31 cellular contexts compared by ENCODE assay signal in the genomic region with DNA sequence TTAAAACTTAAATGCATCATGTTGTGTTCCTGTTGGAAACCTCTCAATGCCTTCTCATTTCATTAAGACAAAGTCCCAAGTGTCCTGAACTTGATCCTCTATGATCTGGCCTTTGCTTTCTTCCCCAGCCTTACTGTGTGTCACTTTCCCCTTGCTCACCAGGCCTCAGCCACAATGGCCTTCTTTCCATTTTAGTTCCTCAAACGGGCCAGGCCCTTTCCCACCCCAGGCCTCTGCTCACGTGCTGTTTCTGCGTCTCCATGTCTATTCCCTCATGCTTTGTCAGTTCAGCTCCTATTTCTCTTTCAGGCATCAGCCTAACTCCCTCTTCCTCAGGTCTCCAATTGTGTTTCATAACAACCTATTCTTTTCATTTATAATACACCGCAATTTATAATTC. TPM values are rescaled to one million over a fixed set of nuclear protein-coding genes. Genes with fewer than 3 reads are reported as not detected.
DNase-seq lines count a peak whose midpoint lies in the region; ATAC-seq and TF ChIP-seq lines count a peak whose summit lies in the region.
"Had no signal": no experiment of that assay in that cellular context is flagged by ENCODE, and none has a peak within 500 bp of the region (broad histone marks: within the 10 kb centered on the region; RNA-seq: fewer than 3 reads in every experiment).

No MANE protein-coding gene starts in this region.

- no peak for ATAC-seq in memory B cell (ENCODE audit: low read depth)
- no peak for ATAC-seq in mucosa of descending colon
- no peak for ATAC-seq in GM21619 (IDR thresholded peaks at IDR 0.05; ENCODE audit: unreplicated experiment)
- ATAC-seq: activated CD8-positive, alpha-beta memory T cell treated with anti-CD3 and anti-CD28 coated beads, Interleukin-2, amount 10 ng/mL, durations not matched to agents 7 days and 5 days; activated T-cell treated with anti-CD3 and anti-CD28 coated beads, Interleukin-2, amount 50 U/mL, for 4 hours; left colon had no signal

- H3K4me3 ChIP-seq in mucosa of descending colon: no peak overlapping the region
- H3K4me3 ChIP-seq: ascending aorta, BLaER1, colonic mucosa, sigmoid colon, thyroid gland had no signal

- H3K27me3 Mint-ChIP-seq in memory B cell: no peaks in the 10 kb centered on the region
- H3K27me3 Mint-ChIP-seq: activated CD8-positive, alpha-beta memory T cell treated with anti-CD3 and anti-CD28 coated beads, Interleukin-2, amount 10 ng/mL, durations not matched to agents 7 days and 5 days; activated naive CD8-positive, alpha-beta T cell treated with anti-CD3 and anti-CD28 coated beads for 36 hours had no signal

- H3K4me1 Mint-ChIP-seq in memory B cell: peaks cover 5% of the 10 kb centered on the region
- H3K4me1 Mint-ChIP-seq: immature natural killer cell had no signal

- intact Hi-C loops in mucosa of descending colon (cut with DNase I, micrococcal nuclease): no loop called here

- H3K4me1 ChIP-seq in mucosa of descending colon (ENCODE audit: low read depth): no peaks in the 10 kb centered on the region
- H3K4me1 ChIP-seq: ascending aorta, BLaER1, colonic mucosa, parathyroid adenoma, sigmoid colon, thyroid gland had no signal

- H3K9me3 Mint-ChIP-seq in memory B cell: peaks cover 3% of the 10 kb centered on the region
- H3K9me3 Mint-ChIP-seq: activated T-cell treated with anti-CD3 and anti-CD28 coated beads, Interleukin-2, amount 50 U/mL, for 4 hours had no signal

- H3K4me3 Mint-ChIP-seq in memory B cell: no peak overlapping the region
- H3K4me3 Mint-ChIP-seq: activated CD8-positive, alpha-beta memory T cell treated with anti-CD3 and anti-CD28 coated beads, Interleukin-2, amount 10 ng/mL, durations not matched to agents 7 days and 5 days; activated naive CD8-positive, alpha-beta T cell treated with anti-CD3 and anti-CD28 coated beads for 36 hours; activated T-cell treated with anti-CD3 and anti-CD28 coated beads, Interleukin-2, amount 50 U/mL, for 4 hours; immature natural killer cell had no signal

- no peaks in the 10 kb centered on the region for H3K36me3 ChIP-seq in mucosa of descending colon (ENCODE audit: low read depth)
- H3K36me3 ChIP-seq: ascending aorta, BLaER1, colonic mucosa, sigmoid colon, thyroid gland had no signal

- peaks cover 3% of the 10 kb centered on the region for H3K36me3 Mint-ChIP-seq in memory B cell
- H3K36me3 Mint-ChIP-seq: activated naive CD8-positive, alpha-beta T cell treated with anti-CD3 and anti-CD28 coated beads for 36 hours; immature natural killer cell had no signal

- no peaks in the 10 kb centered on the region for H3K9me3 ChIP-seq in mucosa of descending colon
- H3K9me3 ChIP-seq: ascending aorta, BLaER1, colonic mucosa, sigmoid colon, thyroid gland had no signal

- peak overlapping the region; percentile 3 for H3K27ac Mint-ChIP-seq in memory B cell
- H3K27ac Mint-ChIP-seq: activated CD8-positive, alpha-beta memory T cell treated with anti-CD3 and anti-CD28 coated beads, Interleukin-2, amount 10 ng/mL, durations not matched to agents 7 days and 5 days; activated naive CD8-positive, alpha-beta T cell treated with anti-CD3 and anti-CD28 coated beads for 36 hours had no signal

- DNase-seq in CD1c-positive myeloid dendritic cell (ENCODE audit: extremely low spot score) (peak; percentile 57), GF-D8 (lab: John Stamatoyannopoulos, UW) (peak; percentile 3), NOMO-1 treated with DMSO at 0.1 percent for 48 hours (lab: John Stamatoyannopoulos, UW; ENCODE audit: unreplicated experiment) (peak; percentile 46), memory B cell (ENCODE audit: low spot score in 2 of 2) (no peak), mucosa of descending colon (no peak), T-helper 2 cell (no peak)
- DNase-seq: activated CD4-positive, alpha-beta T cell treated with anti-CD3 and anti-CD28 coated beads, Interleukin-2, amount 50 U/mL, for 4 hours; activated CD8-positive, alpha-beta memory T cell treated with anti-CD3 and anti-CD28 coated beads, Interleukin-2, amount 10 ng/mL, durations not matched to agents 7 days and 5 days; activated gamma-delta T cell; activated naive CD8-positive, alpha-beta T cell treated with anti-CD3 and anti-CD28 coated beads for 36 hours; activated T-cell treated with anti-CD3 and anti-CD28 coated beads, Interleukin-2, amount 50 U/mL, for 4 hours; colonic mucosa; COR-L47; DMS53; effector memory CD4-positive, alpha-beta T cell; immature natural killer cell; left colon; mesenchymal stem cell; NCI-H1105; NCI-H187; NCI-H2171 treated with DMSO at 0.1 percent for 48 hours; NCI-H526; NK-92 treated with Interleukin-12 subunit alpha and Interleukin-12 subunit beta, amount 100 ng/mL, for 24 hours; sigmoid colon; stimulated activated CD4-positive, alpha-beta T cell treated with anti-CD3 and anti-CD28 coated beads, Interleukin-12 subunit alpha, Interleukin-12 subunit beta, amount 100 ng/mL, for 4 hours; stimulated activated CD4-positive, alpha-beta T cell treated with anti-CD3 and anti-CD28 coated beads, Interleukin-2, amount 100 ng/mL, for 48 hours; thyroid gland had no signal

- no peak for TF ChIP-seq CTCF in mucosa of descending colon (IDR thresholded peaks at IDR 0.05)

RNA-seq across cellular contexts. Expression of gene CXCR4, which starts 19.5 kb away (rescaled TPM):
- 10 to 100 TPM in 1 of 3 donors, 1 to 10 TPM in 2; 3.6 to 12.6 (median 3.9) TPM for total RNA-seq in mucosa of descending colon

Comparison
In these comparisons a context has a peak if more than half of its experiments do, and no peak if none do; other contexts are left out.
1. DNase-seq: peak in CD1c-positive myeloid dendritic cell (single experiment), GF-D8 (single experiment) and NOMO-1 treated with DMSO at 0.1 percent for 48 hours (single experiment); none in memory B cell (0 of 2), mucosa of descending colon (0 of 3) and T-helper 2 cell (0 of 5).